Comparison of ENCODE assay signal across 11 cellular contexts in the genomic region with DNA sequence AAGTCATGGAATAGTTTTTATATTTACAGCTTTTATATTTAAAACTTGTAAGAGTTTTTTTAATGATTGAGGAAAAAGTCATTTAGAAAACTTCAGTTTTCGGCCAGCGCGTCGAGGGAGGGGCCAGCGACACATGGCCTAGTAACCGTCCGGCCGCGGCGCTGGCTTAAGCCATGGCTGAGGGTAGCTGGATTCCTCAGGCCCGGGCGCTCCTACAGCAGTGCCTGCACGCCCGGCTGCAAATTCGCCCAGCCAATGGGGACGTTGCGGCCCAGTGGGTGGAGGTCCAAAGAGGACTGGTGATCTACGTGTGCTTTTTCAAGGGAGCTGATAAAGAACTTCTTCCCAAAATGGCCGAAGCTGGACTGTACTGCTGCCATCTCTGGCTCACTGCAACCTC. TPM values are rescaled to one million over a fixed set of nuclear protein-coding genes. Genes with fewer than 3 reads are reported as not detected.
"Had no signal": no experiment of that assay in that cellular context is flagged by ENCODE, and none has a peak within 500 bp of the region (broad histone marks: within the 10 kb centered on the region; RNA-seq: fewer than 3 reads in every experiment).

No MANE protein-coding gene starts in this region.

- H3K36me3 Mint-ChIP-seq: IgD-negative memory B cell had no signal

- H3K36me3 ChIP-seq: HAP-1 had no signal

- ATAC-seq: HCT116 had no signal

- H3K9me3 Mint-ChIP-seq: HFFc6, IgD-negative memory B cell had no signal

- H3K27ac ChIP-seq: GM23248, HL-60, KMS-11 had no signal

- H3K9me3 ChIP-seq: HAP-1 had no signal

- H3K4me1 ChIP-seq: HAP-1 had no signal

- H3K27ac Mint-ChIP-seq: HFFc6, IgD-negative memory B cell had no signal

- H3K4me3 ChIP-seq: GM23248, HAP-1 had no signal

- DNase-seq: GM23248, GOT3, H7, HFFc6, KBM-7 had no signal

RNA-seq across cellular contexts. Expression of gene KLHL41, which starts 4.9 kb away (rescaled TPM):
- total RNA-seq: H7, HT1080 had no signal
- polyA plus RNA-seq: IgD-negative memory B cell had no signal
